ENCODE assay signal across 23 cellular contexts in genomic region chr1:100422065-100422464, GRCh38.
DNase-seq lines count a peak whose midpoint lies in the region; ATAC-seq lines count a peak whose summit lies in the region.
"Had no signal": no experiment of that assay in that cellular context is flagged by ENCODE, and none has a peak within 500 bp of the region (broad histone marks: within the 10 kb centered on the region; RNA-seq: fewer than 3 reads in every experiment).

No MANE protein-coding gene starts in this region.

- intact Hi-C loops in activated naive CD4-positive, alpha-beta T cell treated with anti-CD3 and anti-CD28 coated beads for 36 hours (cut with micrococcal nuclease): loop anchor here (1.0 to 2.0 kb wide), 2 partner anchors 8 to 21 kb away; no protein-coding TSS in a partner anchor

- no peaks in the 10 kb centered on the region for H3K27me3 Mint-ChIP-seq in activated naive CD4-positive, alpha-beta T cell treated with anti-CD3 and anti-CD28 coated beads for 36 hours (ENCODE audit: low read depth)
- no peaks in the 10 kb centered on the region for H3K27me3 Mint-ChIP-seq in activated naive CD4-positive, alpha-beta T cell treated with anti-CD3 and anti-CD28 coated beads, Interleukin-2, amount 10 ng/mL, durations not matched to agents 7 days and 5 days
- no peaks in the 10 kb centered on the region for H3K27me3 Mint-ChIP-seq in effector memory CD8-positive, alpha-beta T cell

- H3K36me3 Mint-ChIP-seq in activated naive CD4-positive, alpha-beta T cell treated with anti-CD3 and anti-CD28 coated beads for 36 hours (ENCODE audit: low read depth): peaks cover 16% of the 10 kb centered on the region
- H3K36me3 Mint-ChIP-seq in activated naive CD4-positive, alpha-beta T cell treated with anti-CD3 and anti-CD28 coated beads, Interleukin-2, amount 10 ng/mL, durations not matched to agents 7 days and 5 days: peaks cover 65% of the 10 kb centered on the region
- peaks cover 18% of the 10 kb centered on the region for H3K36me3 Mint-ChIP-seq in effector memory CD8-positive, alpha-beta T cell (ENCODE audit: insufficient read depth)
- H3K36me3 Mint-ChIP-seq in stimulated activated effector memory CD8-positive, alpha-beta T cell treated with anti-CD3 and anti-CD28 coated beads, Interleukin-12 subunit alpha, Interleukin-12 subunit beta, amount 100 ng/mL, for 72 hours: peaks cover 76% of the 10 kb centered on the region

- peaks cover 66% of the 10 kb centered on the region for H3K4me1 Mint-ChIP-seq in activated naive CD4-positive, alpha-beta T cell treated with anti-CD3 and anti-CD28 coated beads for 36 hours (ENCODE audit: low read depth)
- H3K4me1 Mint-ChIP-seq in activated naive CD4-positive, alpha-beta T cell treated with anti-CD3 and anti-CD28 coated beads, Interleukin-2, amount 10 ng/mL, durations not matched to agents 7 days and 5 days: peaks cover 51% of the 10 kb centered on the region
- peaks cover 29 to 39% of the 10 kb centered on the region in 2 donors for H3K4me1 Mint-ChIP-seq in effector memory CD8-positive, alpha-beta T cell (ENCODE audit: low read depth in 2 of 2)
- H3K4me1 Mint-ChIP-seq in stimulated activated effector memory CD8-positive, alpha-beta T cell treated with anti-CD3 and anti-CD28 coated beads, Interleukin-12 subunit alpha, Interleukin-12 subunit beta, amount 100 ng/mL, for 72 hours: peaks cover 57% of the 10 kb centered on the region

- peak overlapping the region; percentile 32 for H3K27ac Mint-ChIP-seq in activated naive CD4-positive, alpha-beta T cell treated with anti-CD3 and anti-CD28 coated beads for 36 hours
- H3K27ac Mint-ChIP-seq in activated naive CD4-positive, alpha-beta T cell treated with anti-CD3 and anti-CD28 coated beads, Interleukin-2, amount 10 ng/mL, durations not matched to agents 7 days and 5 days: no peak overlapping the region
- no peak overlapping the region for H3K27ac Mint-ChIP-seq in effector memory CD8-positive, alpha-beta T cell
- H3K27ac Mint-ChIP-seq in stimulated activated effector memory CD8-positive, alpha-beta T cell treated with anti-CD3 and anti-CD28 coated beads, Interleukin-12 subunit alpha, Interleukin-12 subunit beta, amount 100 ng/mL, for 72 hours: peak overlapping the region; percentile 41

- H3K4me3 Mint-ChIP-seq in activated naive CD4-positive, alpha-beta T cell treated with anti-CD3 and anti-CD28 coated beads for 36 hours: peak overlapping the region; percentile 20
- no peak overlapping the region for H3K4me3 Mint-ChIP-seq in activated naive CD4-positive, alpha-beta T cell treated with anti-CD3 and anti-CD28 coated beads, Interleukin-2, amount 10 ng/mL, durations not matched to agents 7 days and 5 days
- peak overlapping the region; percentile 11 to 52 for H3K4me3 Mint-ChIP-seq in effector memory CD8-positive, alpha-beta T cell
- no peak overlapping the region for H3K4me3 Mint-ChIP-seq in stimulated activated effector memory CD8-positive, alpha-beta T cell treated with anti-CD3 and anti-CD28 coated beads, Interleukin-12 subunit alpha, Interleukin-12 subunit beta, amount 100 ng/mL, for 72 hours

- peaks cover 8% of the 10 kb centered on the region for H3K9me3 Mint-ChIP-seq in activated naive CD4-positive, alpha-beta T cell treated with anti-CD3 and anti-CD28 coated beads for 36 hours
- H3K9me3 Mint-ChIP-seq in activated naive CD4-positive, alpha-beta T cell treated with anti-CD3 and anti-CD28 coated beads, Interleukin-2, amount 10 ng/mL, durations not matched to agents 7 days and 5 days: peaks cover 6% of the 10 kb centered on the region
- H3K9me3 Mint-ChIP-seq in effector memory CD8-positive, alpha-beta T cell: no peaks in the 10 kb centered on the region
- peaks cover 3% of the 10 kb centered on the region for H3K9me3 Mint-ChIP-seq in stimulated activated effector memory CD8-positive, alpha-beta T cell treated with anti-CD3 and anti-CD28 coated beads, Interleukin-12 subunit alpha, Interleukin-12 subunit beta, amount 100 ng/mL, for 72 hours

- no peak for ATAC-seq in effector memory CD8-positive, alpha-beta T cell (replicated peaks)
- ATAC-seq in stimulated activated effector memory CD8-positive, alpha-beta T cell treated with anti-CD3 and anti-CD28 coated beads, Interleukin-12 subunit alpha, Interleukin-12 subunit beta, amount 100 ng/mL, for 72 hours: no peak
- ATAC-seq in GM19023 (IDR thresholded peaks at IDR 0.05; ENCODE audit: unreplicated experiment): no peak
- ATAC-seq: HCT116 had no signal

- CTCF ChIA-PET in activated naive CD4-positive, alpha-beta T cell treated with anti-CD3 and anti-CD28 coated beads for 36 hours (lab: Charles Lee): interaction anchor here (0.8 to 3.5 kb wide), 6 partner anchors 10 to 64 kb away, joined by 3 to 19 read pairs (median 6); no protein-coding TSS in a partner anchor
- CTCF ChIA-PET in activated naive CD4-positive, alpha-beta T cell treated with anti-CD3 and anti-CD28 coated beads, Interleukin-2, amount 10 ng/mL, durations not matched to agents 7 days and 5 days (lab: Charles Lee): interaction anchor here (0.9 to 3.2 kb wide), 3 partner anchors 10 to 37 kb away, joined by 3 to 9 read pairs (median 3); no protein-coding TSS in a partner anchor

- DNase-seq in activated naive CD4-positive, alpha-beta T cell treated with anti-CD3 and anti-CD28 coated beads for 36 hours: no peak
- no peak for DNase-seq in activated naive CD4-positive, alpha-beta T cell treated with anti-CD3 and anti-CD28 coated beads, Interleukin-2, amount 10 ng/mL, durations not matched to agents 7 days and 5 days
- peak; percentile 32 for DNase-seq in NCI-H1436 (lab: John Stamatoyannopoulos, UW)
- no peak for DNase-seq in effector memory CD8-positive, alpha-beta T cell
- DNase-seq in stimulated activated effector memory CD8-positive, alpha-beta T cell treated with anti-CD3 and anti-CD28 coated beads, Interleukin-12 subunit alpha, Interleukin-12 subunit beta, amount 100 ng/mL, for 72 hours (ENCODE audit: low spot score in 2 of 2): no peak
- no peak for DNase-seq in D341Med (ENCODE audit: low spot score)
- DNase-seq: activated CD4-positive, alpha-beta T cell treated with anti-CD3 and anti-CD28 coated beads for 1 hour; aorta; C1 segment of cervical spinal cord; erythroblast; foreskin fibroblast; GDM1; hippocampal formation; Karpas-422; left ventricle myocardium inferior; NCI-H1048; NCI-H2081 treated with DMSO at 0.1 percent for 48 hours; NCI-H446; NK-92 treated with Interleukin-12 subunit alpha and Interleukin-12 subunit beta, amount 100 ng/mL, for 24 hours; nucleus accumbens; SHP77 treated with DMSO at 0.1 percent for 48 hours had no signal

Comparison
In these comparisons a context has a peak if more than half of its experiments do, and no peak if none do; other contexts are left out.
1. H3K27ac Mint-ChIP-seq: peak in activated naive CD4-positive, alpha-beta T cell treated with anti-CD3 and anti-CD28 coated beads for 36 hours (single experiment) and stimulated activated effector memory CD8-positive, alpha-beta T cell treated with anti-CD3 and anti-CD28 coated beads, Interleukin-12 subunit alpha, Interleukin-12 subunit beta, amount 100 ng/mL, for 72 hours (single experiment); none in activated naive CD4-positive, alpha-beta T cell treated with anti-CD3 and anti-CD28 coated beads, Interleukin-2, amount 10 ng/mL, durations not matched to agents 7 days and 5 days (single experiment) and effector memory CD8-positive, alpha-beta T cell (0 of 2).
2. H3K4me3 Mint-ChIP-seq: peak in activated naive CD4-positive, alpha-beta T cell treated with anti-CD3 and anti-CD28 coated beads for 36 hours (single experiment) and effector memory CD8-positive, alpha-beta T cell (2 of 2); none in activated naive CD4-positive, alpha-beta T cell treated with anti-CD3 and anti-CD28 coated beads, Interleukin-2, amount 10 ng/mL, durations not matched to agents 7 days and 5 days (single experiment) and stimulated activated effector memory CD8-positive, alpha-beta T cell treated with anti-CD3 and anti-CD28 coated beads, Interleukin-12 subunit alpha, Interleukin-12 subunit beta, amount 100 ng/mL, for 72 hours (single experiment).